In genomic region chr19:7833225-7834156, GRCh38 we compare ENCODE assay signal across 11 cellular contexts. TPM values are rescaled to one million over a fixed set of nuclear protein-coding genes. Genes with fewer than 3 reads are reported as not detected.
A peak's percentile ranks its signal among the peaks of the same experiment; 100 is the strongest.
DNase-seq lines count a peak whose midpoint lies in the region; ATAC-seq, FAIRE-seq and TF ChIP-seq lines count a peak whose summit lies in the region.
"Had no signal": no experiment of that assay in that cellular context is flagged by ENCODE, and none has a peak within 500 bp of the region (broad histone marks: within the 10 kb centered on the region; RNA-seq: fewer than 3 reads in every experiment).

No MANE protein-coding gene starts in this region.

- intact Hi-C loops in MCF 10A (cut with micrococcal nuclease) = no loop called here
- intact Hi-C loops in breast epithelium (cut with DNase I; ENCODE audit: low total_unique reads) = no loop called here
- intact Hi-C loops in left colon (cut with DNase I, micrococcal nuclease) = no loop called here
- intact Hi-C loops in tibial artery (cut with DNase I; ENCODE audit: low total_unique reads) = no loop called here

- POLR2A ChIA-PET in MCF 10A (lab: Yijun Ruan, JAX) = interaction anchor here (0.6 to 3.3 kb wide), 7 partner anchors 33 to 144 kb away, joined by 3 to 14 read pairs (median 3); partner anchors contain the start of gene MAP2K7

- H3K36me3 ChIP-seq in breast epithelium (no peaks in the 10 kb centered on the region), tibial artery (no peaks in the 10 kb centered on the region)

- DNase-seq in MCF 10A (ENCODE audit: unreplicated experiment) (peak; percentile 98), breast epithelium (ENCODE audit: low spot score in 2 of 2) (no peak), left colon (peak; percentile 91 to 96), urothelium cell line (ENCODE audit: low spot score) (peak; percentile 28), tibial artery (no peak)
- DNase-seq in stimulated activated naive B cell treated with anti-CD40 and anti-IgM and Interleukin-4, amounts not matched to agents 10 μg/mL and 1 μg/mL and 100 μg/mL, for 72 hours = no peak
- DNase-seq: ACHN; activated CD4-positive, CD25-positive, alpha-beta regulatory T cell; NCI-H2081 treated with DMSO at 0.1 percent for 48 hours had no signal

- H3K27me3 Mint-ChIP-seq in MCF 10A (ENCODE audit: insufficient read depth, unreplicated experiment) (no peaks in the 10 kb centered on the region), brain (peaks cover 6% of the 10 kb centered on the region)
- H3K27me3 Mint-ChIP-seq in stimulated activated naive B cell treated with anti-CD40 and anti-IgM and Interleukin-4, amounts not matched to agents 10 μg/mL and 1 μg/mL and 100 μg/mL, for 72 hours = peaks cover 0 to 4% of the 10 kb centered on the region in 2 donors

- H3K36me3 Mint-ChIP-seq in MCF 10A (ENCODE audit: insufficient read depth, unreplicated experiment) (peaks cover 17% of the 10 kb centered on the region), brain (peaks cover 2% of the 10 kb centered on the region)
- no peaks in the 10 kb centered on the region for H3K36me3 Mint-ChIP-seq in stimulated activated naive B cell treated with anti-CD40 and anti-IgM and Interleukin-4, amounts not matched to agents 10 μg/mL and 1 μg/mL and 100 μg/mL, for 72 hours

- H3K9me3 ChIP-seq in breast epithelium = no peaks in the 10 kb centered on the region
- H3K9me3 ChIP-seq in tibial artery = no peaks in the 10 kb centered on the region

- ATAC-seq in left colon (peak; percentile 69), HG02938 (IDR thresholded peaks at IDR 0.05; ENCODE audit: unreplicated experiment) (no peak)
- no peak for ATAC-seq in stimulated activated naive B cell treated with anti-CD40 and anti-IgM and Interleukin-4, amounts not matched to agents 10 μg/mL and 1 μg/mL and 100 μg/mL, for 72 hours (replicated peaks)

- CTCF ChIA-PET in MCF 10A (lab: Yijun Ruan, JAX) = interaction anchor here (0.7 to 1.8 kb wide), 4 partner anchors 19 to 147 kb away, joined by 3 to 7 read pairs (median 4); no protein-coding TSS in a partner anchor

- H3K27ac Mint-ChIP-seq in MCF 10A (ENCODE audit: low read depth, unreplicated experiment) (peak overlapping the region; percentile 97), brain (peak overlapping the region in 2 of 5 experiments; percentile 56 to 69)
- H3K27ac Mint-ChIP-seq in stimulated activated naive B cell treated with anti-CD40 and anti-IgM and Interleukin-4, amounts not matched to agents 10 μg/mL and 1 μg/mL and 100 μg/mL, for 72 hours = no peak overlapping the region

- H3K27me3 ChIP-seq in breast epithelium = no peaks in the 10 kb centered on the region
- peaks cover 0 to 2% of the 10 kb centered on the region in 2 donors for H3K27me3 ChIP-seq in tibial artery

- H3K27ac ChIP-seq in breast epithelium = no peak overlapping the region
- H3K27ac ChIP-seq in tibial artery = no peak overlapping the region

- no peak for FAIRE-seq in urothelium cell line (lab: Jason Lieb, UNC)

- no peak for TF ChIP-seq CTCF in MCF 10A (IDR thresholded peaks at IDR 0.05; ENCODE audit: unreplicated experiment)
- TF ChIP-seq CTCF in breast epithelium (IDR thresholded peaks at IDR 0.05) = no peak
- TF ChIP-seq CTCF in brain (conservative IDR thresholded peaks at IDR 0.05) = no peak
- no peak for TF ChIP-seq CTCF in tibial artery (IDR thresholded peaks at IDR 0.05)

- H3K4me3 ChIP-seq in breast epithelium (no peak overlapping the region), tibial artery (no peak overlapping the region)

- no peak for TF ChIP-seq POLR2A in breast epithelium (IDR thresholded peaks at IDR 0.05)

- H3K9me3 Mint-ChIP-seq in MCF 10A (ENCODE audit: unreplicated experiment) (no peaks in the 10 kb centered on the region), brain (peaks cover 0 to 5% (median 0%) of the 10 kb centered on the region in 5 experiments)
- no peaks in the 10 kb centered on the region for H3K9me3 Mint-ChIP-seq in stimulated activated naive B cell treated with anti-CD40 and anti-IgM and Interleukin-4, amounts not matched to agents 10 μg/mL and 1 μg/mL and 100 μg/mL, for 72 hours

- H3K4me1 ChIP-seq in breast epithelium (peaks cover 9 to 18% of the 10 kb centered on the region in 2 donors), tibial artery (peaks cover 0 to 33% (median 17%) of the 10 kb centered on the region in 4 donors)

- H3K4me1 Mint-ChIP-seq in MCF 10A (ENCODE audit: insufficient read depth, unreplicated experiment) (peaks cover 44% of the 10 kb centered on the region), brain (peaks cover 40% of the 10 kb centered on the region)
- peaks cover 22 to 42% of the 10 kb centered on the region in 2 donors for H3K4me1 Mint-ChIP-seq in stimulated activated naive B cell treated with anti-CD40 and anti-IgM and Interleukin-4, amounts not matched to agents 10 μg/mL and 1 μg/mL and 100 μg/mL, for 72 hours

- peak overlapping the region; percentile 63 for H3K4me3 Mint-ChIP-seq in MCF 10A (ENCODE audit: unreplicated experiment)
- peak overlapping the region in 4 of 5 experiments; percentile 84 to 93 (median 90) for H3K4me3 Mint-ChIP-seq in brain
- H3K4me3 Mint-ChIP-seq in stimulated activated naive B cell treated with anti-CD40 and anti-IgM and Interleukin-4, amounts not matched to agents 10 μg/mL and 1 μg/mL and 100 μg/mL, for 72 hours = no peak overlapping the region

- BruUV-seq in MCF 10A (replicated peaks; lab: Mats Ljungman, UMichigan) = TSS peak; percentile 34

RNA-seq across cellular contexts. Expression of gene EVI5L, which starts 3.5 kb away (rescaled TPM):
- 23.6 and 25.7 TPM in 2 replicates for total RNA-seq in MCF 10A (2022)
- total RNA-seq in breast epithelium = 10 to 100 TPM in 1 of 3 donors, 1 to 10 TPM in 2; 7.5 to 12.5 (median 9.2) TPM
- 45.3 TPM for polyA plus RNA-seq in brain (ENCODE audit: insufficient read depth, low read depth, low replicate concordance)
- total RNA-seq in left colon = 10 to 100 TPM; 10.5 to 13.1 TPM

RNA-seq across cellular contexts. Expression of gene PRR36, which starts 40.7 kb away (rescaled TPM):
- total RNA-seq in MCF 10A (2022) = 0.10 and 0.26 TPM in 2 replicates
- 1 to 10 TPM in 1 of 3 donors, under 1 TPM in 1, not detected in 1; 0.59 to 2.0 TPM for total RNA-seq in breast epithelium
- polyA plus RNA-seq in brain (ENCODE audit: insufficient read depth, low read depth, low replicate concordance) = 142 TPM
- under 1 TPM; 0.22 to 0.46 TPM for total RNA-seq in left colon

RNA-seq across cellular contexts. Expression of gene LRRC8E, which starts 54.8 kb away (rescaled TPM):
- total RNA-seq in MCF 10A (2022) (10.3 and 11.8 TPM in 2 replicates), breast epithelium (10 to 100 TPM in 1 of 3 donors, 1 to 10 TPM in 2; 1.4 to 15.1 (median 6.6) TPM), left colon (1 to 10 TPM; 2.7 to 3.1 TPM)
- polyA plus RNA-seq in brain (ENCODE audit: insufficient read depth, low read depth, low replicate concordance) = 1.3 TPM

Comparison
In these comparisons a context has a peak if more than half of its experiments do, and no peak if none do; other contexts are left out.
1. DNase-seq: peak in MCF 10A (single experiment), left colon (2 of 2) and urothelium cell line (single experiment); none in breast epithelium (0 of 2), tibial artery (0 of 2) and stimulated activated naive B cell treated with anti-CD40 and anti-IgM and Interleukin-4, amounts not matched to agents 10 μg/mL and 1 μg/mL and 100 μg/mL, for 72 hours (single experiment).
2. H3K4me3 Mint-ChIP-seq: peak in MCF 10A (single experiment) and brain (4 of 5); none in stimulated activated naive B cell treated with anti-CD40 and anti-IgM and Interleukin-4, amounts not matched to agents 10 μg/mL and 1 μg/mL and 100 μg/mL, for 72 hours (0 of 2).